22 cellular contexts compared by ENCODE assay signal in genomic region chr7:151690597-151690996, GRCh38.
DNase-seq lines count a peak whose midpoint lies in the region; ATAC-seq and TF ChIP-seq lines count a peak whose summit lies in the region.
"Had no signal": no experiment of that assay in that cellular context is flagged by ENCODE, and none has a peak within 500 bp of the region (broad histone marks: within the 10 kb centered on the region; RNA-seq: fewer than 3 reads in every experiment).

No MANE protein-coding gene starts in this region.

- no peak overlapping the region for H2AFZ ChIP-seq in IMR-90 (replicated peaks; ENCODE audit: low read length, poor library complexity)

- H3K27ac Mint-ChIP-seq in brain, result peak overlapping the region in 4 of 5 experiments; percentile 7 to 53 (median 16)
- H3K27ac Mint-ChIP-seq: activated CD4-positive, alpha-beta memory T cell treated with anti-CD3 and anti-CD28 coated beads for 36 hours; activated naive CD4-positive, alpha-beta T cell treated with anti-CD3 and anti-CD28 coated beads, Interleukin-2, amount 10 ng/mL, durations not matched to agents 7 days and 5 days; CD4-positive, CD25-positive, alpha-beta regulatory T cell; T-helper 1 cell treated with Interleukin-12 subunit alpha and Interleukin-12 subunit beta and Interleukin-4 antibody, amounts not matched to agents 30 μg/mL and 1 μg/mL, for 36 hours had no signal

- CTCF ChIA-PET in IMR-90 (lab: Yijun Ruan, JAX), result interaction anchor here (1.0 kb wide), 2 partner anchors 10 to 25 kb away, joined by 3 read pairs; no protein-coding TSS in a partner anchor

- H3K18ac ChIP-seq in IMR-90 (ENCODE audit: low read depth, low read length), result 0 out of 2 replicates have a peak overlapping the region, but pooled peaks have one; percentile 46

- H3K14ac ChIP-seq in IMR-90 (replicated peaks; ENCODE audit: low read depth, low read length), result no peak overlapping the region; the same call in 1 of the 2 replicates

- no peak overlapping the region for H3K23ac ChIP-seq in IMR-90 (ENCODE audit: low read depth, low read length)

- no peaks in the 10 kb centered on the region for H3K36me3 ChIP-seq in IMR-90 (ENCODE audit: control insufficient read depth, insufficient read depth, low read length)
- H3K36me3 ChIP-seq: esophagus muscularis mucosa, stomach, upper lobe of right lung had no signal

- H3K4me3 ChIP-seq in IMR-90 (ENCODE audit: insufficient read depth, low read depth, low read length), result no peak overlapping the region
- H3K4me3 ChIP-seq: body of pancreas, esophagus muscularis mucosa, mucosa of descending colon, stomach, upper lobe of right lung had no signal

- H4K91ac ChIP-seq in IMR-90 (ENCODE audit: insufficient read depth, low read depth, low read length), result peak overlapping the region; percentile 26; the same call in 1 of the 2 replicates

- H3K27me3 ChIP-seq in IMR-90 (ENCODE audit: control insufficient read depth, insufficient read depth, low read length), result no peaks in the 10 kb centered on the region
- H3K27me3 ChIP-seq: body of pancreas, esophagus muscularis mucosa, stomach, upper lobe of right lung had no signal

- no peaks in the 10 kb centered on the region for H3K36me3 Mint-ChIP-seq in brain
- H3K36me3 Mint-ChIP-seq: activated CD4-positive, alpha-beta memory T cell treated with anti-CD3 and anti-CD28 coated beads for 36 hours; activated naive CD4-positive, alpha-beta T cell treated with anti-CD3 and anti-CD28 coated beads, Interleukin-2, amount 10 ng/mL, durations not matched to agents 7 days and 5 days had no signal

- H3K27ac ChIP-seq in IMR-90 (ENCODE audit: insufficient read depth, low read length), result no peak overlapping the region
- H3K27ac ChIP-seq: body of pancreas, esophagus muscularis mucosa, stomach, upper lobe of right lung had no signal

- H3K79me1 ChIP-seq in IMR-90 (ENCODE audit: low read depth in 1 of 2, low read length in 2 of 2), result peaks cover 3% of the 10 kb centered on the region in 2 experiments; a peak in 1 of 4 replicates

- H3K4me1 ChIP-seq in IMR-90 (ENCODE audit: control insufficient read depth, insufficient read depth, low read length), result peaks cover 30% of the 10 kb centered on the region

- peak overlapping the region; percentile 2; the same call in 1 of the 2 replicates for H2BK20ac ChIP-seq in IMR-90 (ENCODE audit: low read depth, low read length)

- dilution Hi-C loops in IMR-90 (cut with HindIII; ENCODE audit: low sequenced_read_pairs, unreplicated experiment), result no loop called here

- no peaks in the 10 kb centered on the region for H4K20me1 ChIP-seq in IMR-90 (ENCODE audit: insufficient read depth, low read length)

- no peak overlapping the region for H4K8ac ChIP-seq in IMR-90 (ENCODE audit: low read depth in 2 of 2, low read length in 2 of 2)

- no peaks in the 10 kb centered on the region for H3K9me3 ChIP-seq in IMR-90 (ENCODE audit: control insufficient read depth, insufficient read depth, low read length)
- H3K9me3 ChIP-seq: body of pancreas, esophagus muscularis mucosa, mucosa of descending colon, stomach, upper lobe of right lung had no signal

- no peak overlapping the region for H3K4me3 Mint-ChIP-seq in brain
- H3K4me3 Mint-ChIP-seq: activated CD4-positive, alpha-beta memory T cell treated with anti-CD3 and anti-CD28 coated beads for 36 hours; activated naive CD4-positive, alpha-beta T cell treated with anti-CD3 and anti-CD28 coated beads, Interleukin-2, amount 10 ng/mL, durations not matched to agents 7 days and 5 days; CD4-positive, CD25-positive, alpha-beta regulatory T cell; T-helper 1 cell treated with Interleukin-12 subunit alpha and Interleukin-12 subunit beta and Interleukin-4 antibody, amounts not matched to agents 30 μg/mL and 1 μg/mL, for 36 hours had no signal

- H3K27me3 Mint-ChIP-seq in brain, result no peaks in the 10 kb centered on the region
- H3K27me3 Mint-ChIP-seq: activated CD4-positive, alpha-beta memory T cell treated with anti-CD3 and anti-CD28 coated beads for 36 hours; activated naive CD4-positive, alpha-beta T cell treated with anti-CD3 and anti-CD28 coated beads, Interleukin-2, amount 10 ng/mL, durations not matched to agents 7 days and 5 days; CD4-positive, CD25-positive, alpha-beta regulatory T cell had no signal

- peaks cover 17% of the 10 kb centered on the region for H3K9me1 ChIP-seq in IMR-90 (ENCODE audit: insufficient read depth, low read length)

- no peak overlapping the region for H3K56ac ChIP-seq in IMR-90 (ENCODE audit: extremely low read depth, insufficient read depth, low read length)

- no TSS peak for BruUV-seq in IMR-90 (replicated peaks; lab: Mats Ljungman, UMichigan)

- H2AK9ac ChIP-seq in IMR-90 (replicated peaks; ENCODE audit: low read depth, low read length, poor library complexity), result no peak overlapping the region

- H2BK15ac ChIP-seq in IMR-90 (ENCODE audit: low read depth, low read length), result no peak overlapping the region

- DNase-seq in ACHN, result peak; percentile 88
- DNase-seq in IMR-90, result peak; percentile 77
- peak; percentile 84 for DNase-seq in iris pigment epithelial cell (ENCODE audit: low read depth)
- DNase-seq in pons (ENCODE audit: low spot score), result no peak
- DNase-seq in amygdala (lab: John Stamatoyannopoulos, UW), result no peak
- DNase-seq in HT-29 (ENCODE audit: low spot score), result no peak
- no peak for DNase-seq in GM13977 (ENCODE audit: low spot score)
- DNase-seq: activated CD4-positive, alpha-beta memory T cell treated with anti-CD3 and anti-CD28 coated beads for 36 hours; activated naive CD4-positive, alpha-beta T cell treated with anti-CD3 and anti-CD28 coated beads, Interleukin-2, amount 10 ng/mL, durations not matched to agents 7 days and 5 days; activated T-cell treated with anti-CD3 and anti-CD28 coated beads, Interleukin-2, amount 50 U/mL, for 1 hour; body of pancreas; CD4-positive, CD25-positive, alpha-beta regulatory T cell; mucosa of descending colon; NCI-H2029; SIG-M5; stimulated activated CD4-positive, alpha-beta T cell treated with anti-CD3 and anti-CD28 coated beads, Interleukin-2, amount 100 ng/mL, for 24 hours; stomach; upper lobe of right lung had no signal

- peaks cover 0 to 3% (median 0%) of the 10 kb centered on the region in 5 experiments for H3K9me3 Mint-ChIP-seq in brain
- H3K9me3 Mint-ChIP-seq: activated CD4-positive, alpha-beta memory T cell treated with anti-CD3 and anti-CD28 coated beads for 36 hours; activated naive CD4-positive, alpha-beta T cell treated with anti-CD3 and anti-CD28 coated beads, Interleukin-2, amount 10 ng/mL, durations not matched to agents 7 days and 5 days; CD4-positive, CD25-positive, alpha-beta regulatory T cell; T-helper 1 cell treated with Interleukin-12 subunit alpha and Interleukin-12 subunit beta and Interleukin-4 antibody, amounts not matched to agents 30 μg/mL and 1 μg/mL, for 36 hours had no signal

- POLR2A ChIA-PET in IMR-90 (lab: Charles Lee; ENCODE audit: unreplicated experiment), result no interaction called here

- no peak for TF ChIP-seq RAD21 in IMR-90 (IDR thresholded peaks at IDR 0.05; ENCODE audit: low read length)

- no peak overlapping the region; the same call in 1 of the 2 replicates for H2AK5ac ChIP-seq in IMR-90 (ENCODE audit: low read depth, low read length)

- intact Hi-C loops in IMR-90 (cut with micrococcal nuclease), result no loop called here

- TF ChIP-seq POLR2A in IMR-90 (IDR thresholded peaks at IDR 0.05; ENCODE audit: low read depth, low read length), result no peak

- H3K4ac ChIP-seq in IMR-90 (ENCODE audit: low read depth, low read length), result peak overlapping the region; percentile 35; the same call in 1 of the 2 replicates

- in situ Hi-C loops in ACHN (cut with HindIII; ENCODE audit: low pct_ligation_motif_present, low pct_unique_long_range_greater_than_20kb, low sequenced_read_pairs), result no loop called here
- in situ Hi-C loops in IMR-90 (cut with MboI; ENCODE audit: low sequenced_read_pairs), result no loop called here
- in situ Hi-C loops in GM13977 (cut with MboI; ENCODE audit: low pct_unique_long_range_greater_than_20kb, low sequenced_read_pairs, unreplicated experiment), result no loop called here

- peak; percentile 27; the same call in 1 of the 2 replicates for ATAC-seq in IMR-90 (ENCODE audit: low read depth)
- ATAC-seq: body of pancreas, mucosa of descending colon, sciatic nerve, upper lobe of right lung had no signal

- H4K5ac ChIP-seq in IMR-90 (ENCODE audit: low read depth, low read length), result 0 out of 2 replicates have a peak overlapping the region, but pooled peaks have one; percentile 19

- H3K9ac ChIP-seq in IMR-90 (ENCODE audit: low read depth, low read length), result no peak overlapping the region

- no peak for TF ChIP-seq CTCF in IMR-90 (conservative IDR thresholded peaks at IDR 0.05; ENCODE audit: low read depth, low read length)
- no peak for TF ChIP-seq CTCF in brain (conservative IDR thresholded peaks at IDR 0.05)
- TF ChIP-seq CTCF in GM13977 (IDR thresholded peaks at IDR 0.05; ENCODE audit: extremely low read depth, insufficient read depth, missing control alignments), result no peak

- H2BK120ac ChIP-seq in IMR-90 (ENCODE audit: low read depth, low read length), result peak overlapping the region; percentile 28; the same call in 1 of the 2 replicates

- peaks cover 45% of the 10 kb centered on the region for H3K4me1 Mint-ChIP-seq in brain
- H3K4me1 Mint-ChIP-seq: activated naive CD4-positive, alpha-beta T cell treated with anti-CD3 and anti-CD28 coated beads, Interleukin-2, amount 10 ng/mL, durations not matched to agents 7 days and 5 days had no signal

- no peak overlapping the region for H3K4me2 ChIP-seq in IMR-90 (ENCODE audit: low read depth, low read length)

- no peak overlapping the region for H2BK5ac ChIP-seq in IMR-90 (ENCODE audit: low read depth, low read length, poor library complexity, severe bottlenecking)

- no CpG with 5 or more reads among the region's 6 CpGs for WGBS in IMR-90 (ENCODE audit: extremely low coverage in 2 of 2, insufficient read length in 1 of 2), 2 experiments

TF ChIP-seq in IMR-90, 13 proteins besides CTCF, POLR2A, EP300 and RAD21:
- TF ChIP-seq ELK1 (IDR thresholded peaks at IDR 0.05; ENCODE audit: borderline replicate concordance, low read depth, low read length) (no peak), MAFK (IDR thresholded peaks at IDR 0.05; ENCODE audit: low read depth, low read length) (peak; percentile 49; the same call in 1 of the 2 replicates), MAZ (IDR thresholded peaks at IDR 0.05; ENCODE audit: borderline replicate concordance, low read depth, low read length) (no peak), CEBPB (IDR thresholded peaks at IDR 0.05; ENCODE audit: low read depth, low read length) (no peak)
TF ChIP-seq in IMR-90: peak in this region for 1.

Comparison
In these comparisons a context has a peak if more than half of its experiments do, and no peak if none do; other contexts are left out.
1. DNase-seq: peak in ACHN (single experiment), IMR-90 (single experiment) and iris pigment epithelial cell (single experiment); none in pons (single experiment), amygdala (0 of 56), HT-29 (single experiment) and GM13977 (single experiment).